Comparison of ENCODE assay signal across 12 cellular contexts in genomic region chr11:71544525-71545214, GRCh38. TPM values are rescaled to one million over a fixed set of nuclear protein-coding genes. Genes with fewer than 3 reads are reported as not detected.
DNase-seq lines count a peak whose midpoint lies in the region; FAIRE-seq and TF ChIP-seq lines count a peak whose summit lies in the region.
"Had no signal": no experiment of that assay in that cellular context is flagged by ENCODE, and none has a peak within 500 bp of the region (broad histone marks: within the 10 kb centered on the region; RNA-seq: fewer than 3 reads in every experiment).

No MANE protein-coding gene starts in this region.

- H3K9ac ChIP-seq in BLaER1 treated with 17β-estradiol and CSF1 and Interleukin-3, amounts not matched to agents 10 nM and 100 nM, result peak overlapping the region in 6 of 11 experiments; percentile 33 to 71 (median 70); a peak in 11 of 22 replicates
- H3K9ac ChIP-seq in H1 (replicated peaks in 1 of 4; ENCODE audit: extremely low read depth in 1 of 4, low read depth in 3 of 4, low read length in 3 of 4), result no peak overlapping the region
- no peak overlapping the region for H3K9ac ChIP-seq in mesendoderm (ENCODE audit: low read length)

- CTCF ChIA-PET in H1 (lab: Charles Lee; ENCODE audit: partially characterized antibody), result interaction anchor here (0.6 to 5.6 kb wide), 3 partner anchors 19 to 243 kb away, joined by 3 to 28 read pairs (median 3); no protein-coding TSS in a partner anchor

- H2AK5ac ChIP-seq in H1 (ENCODE audit: low read depth, low read length) (no peak overlapping the region), mesendoderm (ENCODE audit: low read length) (no peak overlapping the region)

- POLR2A ChIA-PET in H1 (lab: Charles Lee; ENCODE audit: partially characterized antibody), result no interaction called here

- H2BK15ac ChIP-seq in H1 (ENCODE audit: low read length) (no peak overlapping the region), mesendoderm (replicated peaks; ENCODE audit: low read depth) (no peak overlapping the region)

- no peak overlapping the region for H3K14ac ChIP-seq in H1 (ENCODE audit: insufficient read length)

- DNase-seq in H1 (ENCODE audit: low read depth in 1 of 2, low spot score in 2 of 2), result no peak
- peak; percentile 36 for DNase-seq in mesendoderm
- DNase-seq in GM12892 (ENCODE audit: insufficient read length), result no peak
- DNase-seq in NOMO-1 treated with DMSO at 0.1 percent for 48 hours (lab: John Stamatoyannopoulos, UW; ENCODE audit: unreplicated experiment), result no peak
- DNase-seq: BE2C, Karpas-422 had no signal

- H3K56ac ChIP-seq in H1 (replicated peaks; ENCODE audit: insufficient read length, low read depth, low read length), result no peak overlapping the region
- H3K56ac ChIP-seq in mesendoderm (ENCODE audit: low read length), result no peak overlapping the region

- no peak overlapping the region for H3K4ac ChIP-seq in H1 (replicated peaks; ENCODE audit: insufficient read length, low read depth, low read length)
- no peak overlapping the region for H3K4ac ChIP-seq in mesendoderm (ENCODE audit: low read depth, low read length)

- no peaks in the 10 kb centered on the region; a peak in 1 of 22 replicates for H4K20me1 ChIP-seq in BLaER1 treated with 17β-estradiol and CSF1 and Interleukin-3, amounts not matched to agents 10 nM and 100 nM
- H4K20me1 ChIP-seq in H1 (replicated peaks in 1 of 2; ENCODE audit: control insufficient read depth in 1 of 2, insufficient read depth in 2 of 2, low read length in 2 of 2), result no peaks in the 10 kb centered on the region

- H4K5ac ChIP-seq in H1 (ENCODE audit: insufficient read length, low read depth, low read length) (no peak overlapping the region), mesendoderm (ENCODE audit: low read length) (no peak overlapping the region)

- H2BK120ac ChIP-seq in H1 (replicated peaks; ENCODE audit: low read depth, low read length) (peak overlapping the region; percentile 64), mesendoderm (ENCODE audit: low read depth, low read length) (no peak overlapping the region)

- H2BK20ac ChIP-seq in H1 (ENCODE audit: low read length), result no peak overlapping the region

- H3K9me3 ChIP-seq in BLaER1 treated with 17β-estradiol and CSF1 and Interleukin-3, amounts not matched to agents 10 nM and 100 nM (replicated peaks in 1 of 11), result peaks cover 28 to 47% (median 38%) of the 10 kb centered on the region in 11 experiments
- no peaks in the 10 kb centered on the region; a peak in 1 of 4 replicates for H3K9me3 ChIP-seq in H1 (ENCODE audit: insufficient read depth in 2 of 2, low read depth in 1 of 2, low read length in 1 of 2)
- H3K9me3 ChIP-seq: BE2C had no signal

- no peak overlapping the region for H2BK12ac ChIP-seq in H1 (ENCODE audit: low read depth, low read length)

- H3K79me1 ChIP-seq in H1 (ENCODE audit: low read depth, low read length), result no peaks in the 10 kb centered on the region
- H3K79me1 ChIP-seq in mesendoderm (ENCODE audit: low read length), result no peaks in the 10 kb centered on the region

- H4K91ac ChIP-seq in H1 (replicated peaks; ENCODE audit: insufficient read length, low read length), result no peak overlapping the region

- no peak overlapping the region for H2AFZ ChIP-seq in H1 (ENCODE audit: low read length)

- no peaks in the 10 kb centered on the region for H3K79me2 ChIP-seq in H1 (ENCODE audit: control insufficient read depth in 1 of 2, insufficient read depth in 2 of 2, low read length in 2 of 2)
- no peaks in the 10 kb centered on the region for H3K79me2 ChIP-seq in mesendoderm (ENCODE audit: control insufficient read depth, insufficient read depth, low read length)

- TF ChIP-seq RAD21 in H1 (IDR thresholded peaks at IDR 0.05 in 1 of 2, conservative IDR thresholded peaks at IDR 0.05 in 1 of 2; ENCODE audit: low read depth in 2 of 2, low read length in 2 of 2), result no peak

- H3K18ac ChIP-seq in H1 (ENCODE audit: extremely low read depth, low read length) (no peak overlapping the region), mesendoderm (ENCODE audit: low read length) (no peak overlapping the region)

- no peak overlapping the region for H2BK5ac ChIP-seq in H1 (ENCODE audit: low read depth, low read length)
- H2BK5ac ChIP-seq in mesendoderm (ENCODE audit: low read length), result no peak overlapping the region

- H4K8ac ChIP-seq in H1 (ENCODE audit: extremely low read depth, insufficient read depth, low read length) (no peak overlapping the region), mesendoderm (ENCODE audit: low read depth, low read length) (no peak overlapping the region)

- peak overlapping the region in 1 of 10 experiments; percentile 42; a peak in 1 of 20 replicates for H3K4me3 ChIP-seq in BLaER1 treated with 17β-estradiol and CSF1 and Interleukin-3, amounts not matched to agents 10 nM and 100 nM
- no peak overlapping the region for H3K4me3 ChIP-seq in H1 (ENCODE audit: extremely low read depth in 1 of 4, insufficient read depth in 2 of 4, low read depth in 3 of 4, low read length in 4 of 4)
- H3K4me3 ChIP-seq in mesendoderm (ENCODE audit: low read length), result no peak overlapping the region

- no peak for FAIRE-seq in H1 (lab: Jason Lieb, UNC)
- FAIRE-seq in GM12892 (lab: Jason Lieb, UNC), result no peak
- FAIRE-seq: A204.1, GM18507, H54 had no signal

- H3K4me1 ChIP-seq in BLaER1 treated with 17β-estradiol and CSF1 and Interleukin-3, amounts not matched to agents 10 nM and 100 nM, result peaks cover 46 to 75% (median 73%) of the 10 kb centered on the region in 10 experiments
- no peaks in the 10 kb centered on the region; a peak in 1 of 7 replicates for H3K4me1 ChIP-seq in H1 (replicated peaks in 1 of 4; ENCODE audit: control insufficient read depth in 3 of 4, insufficient read depth in 4 of 4, low read length in 3 of 4)
- peaks cover 1% of the 10 kb centered on the region for H3K4me1 ChIP-seq in mesendoderm (ENCODE audit: control insufficient read depth, low read depth, low read length)
- H3K4me1 ChIP-seq: BE2C had no signal

- H3K4me2 ChIP-seq in BLaER1 treated with 17β-estradiol and CSF1 and Interleukin-3, amounts not matched to agents 10 nM and 100 nM, result peak overlapping the region; percentile 80 to 98 (median 89); a peak in 21 of 22 replicates
- H3K4me2 ChIP-seq in H1 (ENCODE audit: insufficient read depth in 1 of 2, low read depth in 2 of 2, low read length in 2 of 2) (peak overlapping the region in 1 of 2 experiments; percentile 13; a peak in 1 of 4 replicates), mesendoderm (ENCODE audit: low read length) (no peak overlapping the region)

- WGBS in H1 (ENCODE audit: extremely low coverage in 1 of 2, insufficient coverage in 1 of 2, insufficient read length in 1 of 2, insufficient replicate concordance in 2 of 2, low coverage in 1 of 2, low lambda C conversion rate in 2 of 2, missing lambda C conversion rate in 1 of 2), 2 experiments, result 84% methylated on average over 6 of the region's 6 CpGs; no CpG with 5 or more reads in 1 of the 2 experiments
- WGBS in mesendoderm (ENCODE audit: extremely low coverage, insufficient coverage, low lambda C conversion rate), result no CpG with 5 or more reads among the region's 6 CpGs

- H3K23ac ChIP-seq in H1 (ENCODE audit: insufficient read length) (no peak overlapping the region), mesendoderm (ENCODE audit: low read length) (no peak overlapping the region)

- no peak for TF ChIP-seq CTCF in H1 (IDR thresholded peaks at IDR 0.05; ENCODE audit: control extremely low read depth in 1 of 3, insufficient read depth in 1 of 3, low read depth in 1 of 3, low read length in 3 of 3)

- TF ChIP-seq POLR2A in H1 (IDR thresholded peaks at IDR 0.05; ENCODE audit: control extremely low read depth in 1 of 2, low read depth in 2 of 2, low read length in 2 of 2) (no peak), GM12892 (IDR thresholded peaks at IDR 0.05; ENCODE audit: low read depth, low read length) (no peak)

- no peak for TF ChIP-seq EP300 in H1 (IDR thresholded peaks at IDR 0.05; ENCODE audit: borderline replicate concordance in 1 of 2, low read depth in 2 of 2, low read length in 2 of 2)

- H3K23me2 ChIP-seq in H1 (ENCODE audit: low read depth, low read length), result no peaks in the 10 kb centered on the region

- peaks cover 0 to 12% (median 0%) of the 10 kb centered on the region in 11 experiments; a peak in 3 of 22 replicates for H3K36me3 ChIP-seq in BLaER1 treated with 17β-estradiol and CSF1 and Interleukin-3, amounts not matched to agents 10 nM and 100 nM
- H3K36me3 ChIP-seq in H1 (ENCODE audit: control insufficient read depth in 2 of 4, insufficient read depth in 4 of 4, low read length in 3 of 4) (no peaks in the 10 kb centered on the region), mesendoderm (ENCODE audit: control insufficient read depth, insufficient read depth, low read length) (no peaks in the 10 kb centered on the region)
- H3K36me3 ChIP-seq: BE2C had no signal

- peak overlapping the region in 9 of 11 experiments; percentile 58 to 83 (median 75); a peak in 17 of 22 replicates for H3K27ac ChIP-seq in BLaER1 treated with 17β-estradiol and CSF1 and Interleukin-3, amounts not matched to agents 10 nM and 100 nM
- H3K27ac ChIP-seq in H1 (ENCODE audit: low read depth, low read length) (no peak overlapping the region), mesendoderm (ENCODE audit: low read depth, low read length) (no peak overlapping the region)

- peaks cover 0 to 5% (median 0%) of the 10 kb centered on the region in 11 experiments; a peak in 1 of 22 replicates for H3K27me3 ChIP-seq in BLaER1 treated with 17β-estradiol and CSF1 and Interleukin-3, amounts not matched to agents 10 nM and 100 nM
- H3K27me3 ChIP-seq in H1 (replicated peaks in 1 of 4; ENCODE audit: control insufficient read depth in 3 of 4, extremely low read depth in 1 of 4, insufficient read depth in 3 of 4, low read length in 3 of 4), result no peaks in the 10 kb centered on the region
- no peaks in the 10 kb centered on the region for H3K27me3 ChIP-seq in mesendoderm (ENCODE audit: insufficient read depth, low read length, poor library complexity)
- H3K27me3 ChIP-seq: BE2C had no signal

RNA-seq across cellular contexts. Expression of gene KRTAP5-9, which starts 3.5 kb away (rescaled TPM):
- total RNA-seq in H1 (2021; fragmentation: NEBNext Ultra II Directional; extraction: Animal tissue kit (Norgen Biotek cat#: 25700)), result not detected in 2 replicates
- 0.11 TPM in 1 of 2 replicates, not detected in the other for polyA plus RNA-seq in H1 (2011; rRNA removed)
- not detected for polyA plus RNA-seq in H1 (2011; cell fraction: cytosol; rRNA removed)
- polyA plus RNA-seq in H1 (2011; cell fraction: nucleus; rRNA removed), result 0.36 TPM
- polyA plus RNA-seq in H1 (2012, experiment 1 of 2), result not detected in 4 replicates
- polyA plus RNA-seq in H1 (2012, experiment 2 of 2), result not detected
- not detected for polyA plus RNA-seq in H1 (2013, experiment 1 of 2)
- polyA plus RNA-seq in H1 (2013, experiment 2 of 2), result not detected
- not detected in 2 replicates for polyA minus RNA-seq in H1 (2011; rRNA and poly(A)+ RNA removed)
- not detected for polyA minus RNA-seq in H1 (2011; cell fraction: cytosol; rRNA and poly(A)+ RNA removed)
- polyA minus RNA-seq in H1 (2011; cell fraction: nucleus; rRNA and poly(A)+ RNA removed), result not detected
- polyA plus RNA-seq in mesendoderm (2013, experiment 1 of 2), result not detected
- 0.03 TPM for polyA plus RNA-seq in mesendoderm (2013, experiment 2 of 2)
- 0.32 TPM for polyA plus RNA-seq in GM12892 (2012; ENCODE audit: missing spikeins)
- total RNA-seq: Daoy, HT1080 had no signal

RNA-seq across cellular contexts. Expression of gene KRTAP5-8, which starts 6.8 kb away (rescaled TPM):
- not detected in 2 replicates for total RNA-seq in H1 (2021; fragmentation: NEBNext Ultra II Directional; extraction: Animal tissue kit (Norgen Biotek cat#: 25700))
- polyA plus RNA-seq in H1 (2011; rRNA removed), result 0.06 TPM in 1 of 2 replicates, not detected in the other
- polyA plus RNA-seq in H1 (2011; cell fraction: cytosol; rRNA removed), result not detected
- 0.13 TPM for polyA plus RNA-seq in H1 (2011; cell fraction: nucleus; rRNA removed)
- not detected in 4 replicates for polyA plus RNA-seq in H1 (2012, experiment 1 of 2)
- polyA plus RNA-seq in H1 (2012, experiment 2 of 2), result not detected
- polyA plus RNA-seq in H1 (2013, experiment 1 of 2), result not detected
- not detected for polyA plus RNA-seq in H1 (2013, experiment 2 of 2)
- 0.29 TPM in 1 of 2 replicates, not detected in the other for polyA minus RNA-seq in H1 (2011; rRNA and poly(A)+ RNA removed)
- not detected for polyA minus RNA-seq in H1 (2011; cell fraction: cytosol; rRNA and poly(A)+ RNA removed)
- not detected for polyA minus RNA-seq in H1 (2011; cell fraction: nucleus; rRNA and poly(A)+ RNA removed)
- not detected for polyA plus RNA-seq in mesendoderm (2013, experiment 1 of 2)
- not detected for polyA plus RNA-seq in mesendoderm (2013, experiment 2 of 2)
- polyA plus RNA-seq in GM12892 (2012; ENCODE audit: missing spikeins), result not detected
- total RNA-seq: Daoy, HT1080 had no signal

RNA-seq across cellular contexts. Expression of gene KRTAP5-7, which starts 17.6 kb away (rescaled TPM):
- not detected in 2 replicates for total RNA-seq in H1 (2021; fragmentation: NEBNext Ultra II Directional; extraction: Animal tissue kit (Norgen Biotek cat#: 25700))
- not detected in 2 replicates for polyA plus RNA-seq in H1 (2011; rRNA removed)
- not detected for polyA plus RNA-seq in H1 (2011; cell fraction: cytosol; rRNA removed)
- 0.16 TPM for polyA plus RNA-seq in H1 (2011; cell fraction: nucleus; rRNA removed)
- not detected in 4 replicates for polyA plus RNA-seq in H1 (2012, experiment 1 of 2)
- not detected for polyA plus RNA-seq in H1 (2012, experiment 2 of 2)
- polyA plus RNA-seq in H1 (2013, experiment 1 of 2), result not detected
- polyA plus RNA-seq in H1 (2013, experiment 2 of 2), result not detected
- 0.13 TPM in 1 of 2 replicates, not detected in the other for polyA minus RNA-seq in H1 (2011; rRNA and poly(A)+ RNA removed)
- polyA minus RNA-seq in H1 (2011; cell fraction: cytosol; rRNA and poly(A)+ RNA removed), result not detected
- polyA minus RNA-seq in H1 (2011; cell fraction: nucleus; rRNA and poly(A)+ RNA removed), result not detected
- not detected for polyA plus RNA-seq in mesendoderm (2013, experiment 1 of 2)
- not detected for polyA plus RNA-seq in mesendoderm (2013, experiment 2 of 2)
- 0.19 TPM for polyA plus RNA-seq in GM12892 (2012; ENCODE audit: missing spikeins)
- total RNA-seq: Daoy, HT1080 had no signal

RNA-seq across cellular contexts. Expression of gene KRTAP5-10, which starts 20.7 kb away (rescaled TPM):
- not detected in 2 replicates for total RNA-seq in H1 (2021; fragmentation: NEBNext Ultra II Directional; extraction: Animal tissue kit (Norgen Biotek cat#: 25700))
- 0.11 and 0.12 TPM in 2 replicates for polyA plus RNA-seq in H1 (2011; rRNA removed)
- 0.10 TPM for polyA plus RNA-seq in H1 (2011; cell fraction: cytosol; rRNA removed)
- 0.53 TPM for polyA plus RNA-seq in H1 (2011; cell fraction: nucleus; rRNA removed)
- polyA plus RNA-seq in H1 (2012, experiment 1 of 2), result not detected in 4 replicates
- polyA plus RNA-seq in H1 (2012, experiment 2 of 2), result not detected
- 0.04 TPM for polyA plus RNA-seq in H1 (2013, experiment 1 of 2)
- polyA plus RNA-seq in H1 (2013, experiment 2 of 2), result not detected
- 0.24 TPM in 1 of 2 replicates, not detected in the other for polyA minus RNA-seq in H1 (2011; rRNA and poly(A)+ RNA removed)
- polyA minus RNA-seq in H1 (2011; cell fraction: cytosol; rRNA and poly(A)+ RNA removed), result not detected
- not detected for polyA minus RNA-seq in H1 (2011; cell fraction: nucleus; rRNA and poly(A)+ RNA removed)
- polyA plus RNA-seq in mesendoderm (2013, experiment 1 of 2), result 0.03 TPM
- polyA plus RNA-seq in mesendoderm (2013, experiment 2 of 2), result not detected
- polyA plus RNA-seq in GM12892 (2012; ENCODE audit: missing spikeins), result not detected
- total RNA-seq: Daoy, HT1080 had no signal

RNA-seq across cellular contexts. Expression of gene KRTAP5-11, which starts 38.0 kb away (rescaled TPM):
- not detected in 2 replicates for total RNA-seq in H1 (2021; fragmentation: NEBNext Ultra II Directional; extraction: Animal tissue kit (Norgen Biotek cat#: 25700))
- polyA plus RNA-seq in H1 (2011; rRNA removed), result not detected in 2 replicates
- not detected for polyA plus RNA-seq in H1 (2011; cell fraction: cytosol; rRNA removed)
- polyA plus RNA-seq in H1 (2011; cell fraction: nucleus; rRNA removed), result not detected
- polyA plus RNA-seq in H1 (2012, experiment 1 of 2), result 0.33 TPM in 1 of 4 replicates, not detected in the others
- polyA plus RNA-seq in H1 (2012, experiment 2 of 2), result not detected
- not detected for polyA plus RNA-seq in H1 (2013, experiment 1 of 2)
- polyA plus RNA-seq in H1 (2013, experiment 2 of 2), result not detected
- polyA minus RNA-seq in H1 (2011; rRNA and poly(A)+ RNA removed), result not detected in 2 replicates
- not detected for polyA minus RNA-seq in H1 (2011; cell fraction: cytosol; rRNA and poly(A)+ RNA removed)
- not detected for polyA minus RNA-seq in H1 (2011; cell fraction: nucleus; rRNA and poly(A)+ RNA removed)
- polyA plus RNA-seq in mesendoderm (2013, experiment 1 of 2), result not detected
- not detected for polyA plus RNA-seq in mesendoderm (2013, experiment 2 of 2)
- polyA plus RNA-seq in GM12892 (2012; ENCODE audit: missing spikeins), result not detected
- total RNA-seq: Daoy, HT1080 had no signal

Comparison
In these comparisons a context has a peak if more than half of its experiments do, and no peak if none do; other contexts are left out.
1. H3K27ac ChIP-seq: peak in BLaER1 treated with 17β-estradiol and CSF1 and Interleukin-3, amounts not matched to agents 10 nM and 100 nM (9 of 11); none in H1 (single experiment) and mesendoderm (single experiment).
2. H3K9ac ChIP-seq: peak in BLaER1 treated with 17β-estradiol and CSF1 and Interleukin-3, amounts not matched to agents 10 nM and 100 nM (6 of 11); none in H1 (0 of 4) and mesendoderm (single experiment).